Comparison of ENCODE assay signal across 8 cellular contexts in the genomic region with DNA sequence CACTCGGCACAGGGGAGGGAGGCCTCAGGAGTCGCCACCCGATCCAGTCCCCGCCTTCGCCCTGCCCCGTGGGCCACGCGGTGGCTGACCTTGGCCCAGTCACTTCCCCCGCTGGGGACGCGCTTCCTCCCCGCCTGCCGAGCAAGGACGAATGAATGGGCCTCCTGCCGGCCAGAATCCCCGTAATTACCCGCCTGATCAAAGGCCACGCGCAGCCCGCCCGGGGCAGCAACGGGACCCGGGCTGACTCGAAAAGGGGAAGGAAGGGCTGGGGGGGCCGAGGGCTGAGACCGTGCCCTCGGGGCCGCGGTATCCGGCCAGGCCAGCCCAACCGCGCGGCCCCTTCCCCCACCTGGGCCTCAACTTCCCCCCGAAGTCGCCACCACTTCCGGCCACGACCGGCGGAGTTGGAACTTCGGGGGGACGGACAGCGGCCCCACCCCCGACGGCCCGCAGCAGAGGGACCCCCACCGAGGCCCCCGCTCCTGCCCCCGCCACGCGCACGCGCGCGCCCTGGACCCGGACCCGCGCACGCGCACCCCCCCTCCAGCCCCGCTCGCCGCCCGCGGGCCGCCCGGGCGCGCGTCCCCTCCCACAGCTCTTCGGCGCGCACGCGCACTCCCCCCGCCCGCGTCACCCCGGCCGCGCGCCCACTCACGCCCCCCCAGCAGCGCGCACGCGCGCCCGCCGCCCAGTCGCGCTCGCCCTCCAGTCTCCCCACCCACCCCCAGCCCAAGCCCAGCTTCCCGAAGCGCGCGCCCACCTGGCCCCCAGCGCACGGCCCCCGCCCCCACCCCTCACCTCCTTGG. TPM values are rescaled to one million over a fixed set of nuclear protein-coding genes. Genes with fewer than 3 reads are reported as not detected.
DNase-seq lines count a peak whose midpoint lies in the region; ATAC-seq and TF ChIP-seq lines count a peak whose summit lies in the region.

No MANE protein-coding gene starts in this region.

- ATAC-seq in GM19463 (IDR thresholded peaks at IDR 0.05; ENCODE audit: unreplicated experiment): peak; percentile 24

- peak overlapping the region; percentile 81 to 99 (median 87) for H3K4me3 Mint-ChIP-seq in CD8-positive, alpha-beta memory T cell
- H3K4me3 Mint-ChIP-seq in activated naive CD4-positive, alpha-beta T cell treated with anti-CD3 and anti-CD28 coated beads for 36 hours: peak overlapping the region; percentile 86

- H3K4me1 Mint-ChIP-seq in CD8-positive, alpha-beta memory T cell: peaks cover 32 to 46% (median 40%) of the 10 kb centered on the region in 3 donors
- H3K4me1 Mint-ChIP-seq in activated naive CD4-positive, alpha-beta T cell treated with anti-CD3 and anti-CD28 coated beads for 36 hours (ENCODE audit: low read depth): peaks cover 49% of the 10 kb centered on the region

- H3K9ac ChIP-seq in HUES48 (ENCODE audit: low read depth, low read length): peak overlapping the region; percentile 95

- CTCF ChIA-PET in CD8-positive, alpha-beta memory T cell (lab: Charles Lee): no interaction called here
- CTCF ChIA-PET in activated naive CD4-positive, alpha-beta T cell treated with anti-CD3 and anti-CD28 coated beads for 36 hours (lab: Charles Lee): no interaction called here

- TF ChIP-seq POLR2A in ovary (IDR thresholded peaks at IDR 0.05) (no peak), thyroid gland (IDR thresholded peaks at IDR 0.05) (no peak)

- POLR2A ChIA-PET in CD8-positive, alpha-beta memory T cell (lab: Charles Lee): interaction anchor here (0.5 to 1.9 kb wide), 4 partner anchors 20 to 1291 kb away, joined by 3 to 7 read pairs (median 5); a partner anchor contains a TSS

- peak overlapping the region; percentile 53 for H3K4me3 ChIP-seq in CD8-positive, alpha-beta memory T cell (ENCODE audit: low read length)
- H3K4me3 ChIP-seq in HUES48 (ENCODE audit: low read depth, low read length): peak overlapping the region; percentile 87
- peak overlapping the region; percentile 89 for H3K4me3 ChIP-seq in ovary
- peak overlapping the region; percentile 37 to 68 (median 59) for H3K4me3 ChIP-seq in thyroid gland (replicated peaks in 1 of 3)

- peaks cover 32% of the 10 kb centered on the region for H3K4me1 ChIP-seq in CD8-positive, alpha-beta memory T cell (ENCODE audit: insufficient read depth, low read length)
- H3K4me1 ChIP-seq in HUES48 (ENCODE audit: control insufficient read depth, insufficient read depth, low read length) (peaks cover 13% of the 10 kb centered on the region), ovary (ENCODE audit: insufficient read depth) (peaks cover 13% of the 10 kb centered on the region), thyroid gland (peaks cover 19 to 27% of the 10 kb centered on the region in 2 donors)

- H3K27ac ChIP-seq in CD8-positive, alpha-beta memory T cell (ENCODE audit: low read depth, low read length): peak overlapping the region; percentile 77
- H3K27ac ChIP-seq in HUES48 (ENCODE audit: low read depth, low read length) (peak overlapping the region; percentile 96), ovary (peak overlapping the region; percentile 64 to 91), thyroid gland (peak overlapping the region; percentile 87 to 90 (median 88))

- H3K27me3 ChIP-seq in CD8-positive, alpha-beta memory T cell (ENCODE audit: insufficient read depth, low read length, poor library complexity, severe bottlenecking): no peaks in the 10 kb centered on the region
- H3K27me3 ChIP-seq in HUES48 (ENCODE audit: control insufficient read depth, insufficient read depth, low read length) (no peaks in the 10 kb centered on the region), ovary (no peaks in the 10 kb centered on the region), thyroid gland (no peaks in the 10 kb centered on the region)

- no peaks in the 10 kb centered on the region for H3K9me3 ChIP-seq in CD8-positive, alpha-beta memory T cell (ENCODE audit: low read length)
- H3K9me3 ChIP-seq in HUES48 (ENCODE audit: control insufficient read depth, insufficient read depth, low read length): no peaks in the 10 kb centered on the region
- H3K9me3 ChIP-seq in ovary: no peaks in the 10 kb centered on the region
- H3K9me3 ChIP-seq in thyroid gland: no peaks in the 10 kb centered on the region

- peaks cover 0 to 3% (median 0%) of the 10 kb centered on the region in 3 donors for H3K36me3 Mint-ChIP-seq in CD8-positive, alpha-beta memory T cell
- peaks cover 2% of the 10 kb centered on the region for H3K36me3 Mint-ChIP-seq in activated naive CD4-positive, alpha-beta T cell treated with anti-CD3 and anti-CD28 coated beads for 36 hours (ENCODE audit: low read depth)

- peak overlapping the region; percentile 82 to 99 (median 93) for H3K27ac Mint-ChIP-seq in CD8-positive, alpha-beta memory T cell
- peak overlapping the region; percentile 94 for H3K27ac Mint-ChIP-seq in activated naive CD4-positive, alpha-beta T cell treated with anti-CD3 and anti-CD28 coated beads for 36 hours

- peak; percentile 76 to 90 (median 80) for DNase-seq in CD8-positive, alpha-beta memory T cell
- DNase-seq in SIG-M5 treated with dmso at 0.1 percent for 504 hours (lab: John Stamatoyannopoulos, UW; ENCODE audit: unreplicated experiment) (peak; percentile 68), glomerular visceral epithelial cell (ENCODE audit: extremely low spot score) (peak; percentile 76), ovary (peak; percentile 68 to 86 (median 80)), thyroid gland (peak; percentile 43 to 54)
- DNase-seq in activated naive CD4-positive, alpha-beta T cell treated with anti-CD3 and anti-CD28 coated beads for 36 hours: peak; percentile 70

- TF ChIP-seq EP300 in ovary (IDR thresholded peaks at IDR 0.05): no peak

- no peaks in the 10 kb centered on the region for H3K9me3 Mint-ChIP-seq in CD8-positive, alpha-beta memory T cell
- no peaks in the 10 kb centered on the region for H3K9me3 Mint-ChIP-seq in activated naive CD4-positive, alpha-beta T cell treated with anti-CD3 and anti-CD28 coated beads for 36 hours

- no peaks in the 10 kb centered on the region for H3K36me3 ChIP-seq in CD8-positive, alpha-beta memory T cell (ENCODE audit: insufficient read depth, low read length)
- peaks cover 9% of the 10 kb centered on the region for H3K36me3 ChIP-seq in HUES48 (ENCODE audit: control insufficient read depth, insufficient read depth, low read length)
- no peaks in the 10 kb centered on the region for H3K36me3 ChIP-seq in ovary
- H3K36me3 ChIP-seq in thyroid gland: no peaks in the 10 kb centered on the region

- intact Hi-C loops in activated naive CD4-positive, alpha-beta T cell treated with anti-CD3 and anti-CD28 coated beads for 36 hours (cut with micrococcal nuclease): loop anchor here (1.0 to 5.0 kb wide), 5 partner anchors 20 to 1658 kb away; a partner anchor contains a TSS
- intact Hi-C loops in ovary (cut with DNase I) (loop anchor here in 1 of 4 donors (2.0 kb wide), 1 partner anchor 20 kb away; a partner anchor contains a TSS), thyroid gland (cut with DNase I) (no loop called here)

- no peaks in the 10 kb centered on the region for H3K27me3 Mint-ChIP-seq in CD8-positive, alpha-beta memory T cell
- H3K27me3 Mint-ChIP-seq in activated naive CD4-positive, alpha-beta T cell treated with anti-CD3 and anti-CD28 coated beads for 36 hours (ENCODE audit: low read depth): no peaks in the 10 kb centered on the region

- WGBS in ovary, 3 donors: 0 to 1% (median 1%) methylated on average over 34 to 99 of the region's 99 CpGs
- 0% methylated on average over 30 of the region's 99 CpGs; no CpG with 5 or more reads in 1 of the 2 donors for WGBS in thyroid gland, 2 donors

- TF ChIP-seq CTCF in ovary (IDR thresholded peaks at IDR 0.05) (peak in 1 of 3 donors; percentile 12), thyroid gland (IDR thresholded peaks at IDR 0.05) (no peak)

RNA-seq across cellular contexts. Expression of a gene that starts 0.5 kb away (rescaled TPM):
- 10 to 100 TPM; 34.7 to 38.7 TPM for total RNA-seq in CD8-positive, alpha-beta memory T cell
- polyA plus RNA-seq in CD8-positive, alpha-beta memory T cell: 2.8 TPM
- 10 to 100 TPM; 24.2 to 26.1 TPM for total RNA-seq in activated naive CD4-positive, alpha-beta T cell treated with anti-CD3 and anti-CD28 coated beads for 36 hours
- total RNA-seq in ovary (10 to 100 TPM; 10.4 to 36.8 (median 27.5) TPM), thyroid gland (10 to 100 TPM in 3 of 4 donors, 1 to 10 TPM in 1; 7.8 to 21.3 (median 14.2) TPM)
- 10 to 100 TPM in 1 of 2 donors, 1 to 10 TPM in 1; 3.0 to 20.4 TPM for polyA plus RNA-seq in ovary

RNA-seq across cellular contexts. Expression of a gene that starts 20.5 kb away (rescaled TPM):
- 10 to 100 TPM; 24.9 to 26.7 TPM for total RNA-seq in CD8-positive, alpha-beta memory T cell
- 19.7 TPM for polyA plus RNA-seq in CD8-positive, alpha-beta memory T cell
- 10 to 100 TPM; 17.8 to 21.4 TPM for total RNA-seq in activated naive CD4-positive, alpha-beta T cell treated with anti-CD3 and anti-CD28 coated beads for 36 hours
- total RNA-seq in ovary (10 to 100 TPM; 27.4 to 48.2 (median 38.2) TPM), thyroid gland (10 to 100 TPM; 35.1 to 53.0 (median 45.5) TPM)
- polyA plus RNA-seq in ovary: 10 to 100 TPM in 1 of 2 donors, 1 to 10 TPM in 1; 7.3 to 25.5 TPM

RNA-seq across cellular contexts. Expression of a gene that starts 55.2 kb away (rescaled TPM):
- total RNA-seq in CD8-positive, alpha-beta memory T cell: not detected
- not detected for polyA plus RNA-seq in CD8-positive, alpha-beta memory T cell
- not detected for total RNA-seq in activated naive CD4-positive, alpha-beta T cell treated with anti-CD3 and anti-CD28 coated beads for 36 hours
- total RNA-seq in ovary (not detected), thyroid gland (not detected)
- polyA plus RNA-seq in ovary: not detected

Comparison
In these comparisons a context has a peak if more than half of its experiments do, and no peak if none do; other contexts are left out.
1. Peak in every context shown above with its lines: DNase-seq, ATAC-seq, H3K4me3 ChIP-seq and H3K27ac ChIP-seq.